1 cellular context compared by ENCODE assay signal in the genomic region with DNA sequence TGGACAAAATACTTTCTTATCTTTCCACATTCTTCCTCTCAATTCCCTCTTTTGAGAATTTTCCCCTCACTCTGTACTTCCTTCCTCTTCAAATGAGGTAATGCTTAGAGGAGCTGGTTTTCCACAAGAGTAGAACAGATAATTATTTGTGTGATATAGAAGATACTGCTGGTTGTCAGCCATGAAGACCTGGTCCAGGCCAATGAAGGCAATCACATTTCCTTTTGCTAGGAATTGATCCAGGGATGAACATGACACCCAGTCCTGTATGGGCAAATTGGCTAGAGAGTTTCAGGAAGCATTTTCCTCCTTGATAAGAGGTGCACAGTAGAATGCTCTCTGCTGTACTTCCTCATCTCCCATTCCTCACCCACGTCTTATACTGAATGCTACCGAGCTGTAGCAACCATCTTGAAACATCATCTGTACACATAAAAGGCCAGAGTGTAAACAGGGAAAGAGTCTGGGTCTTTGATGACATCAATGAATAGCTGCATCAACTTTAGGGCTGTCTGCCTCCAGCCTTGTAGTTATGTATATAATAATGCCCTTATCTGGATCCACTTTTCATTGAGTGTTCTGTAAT.
TF ChIP-seq lines count a peak whose summit lies in the region.

No MANE protein-coding gene starts in this region.

TF ChIP-seq in GM12878, 131 proteins besides CTCF, POLR2A, EP300 and RAD21 (continued from another document):
- TF ChIP-seq, protein P1, sequence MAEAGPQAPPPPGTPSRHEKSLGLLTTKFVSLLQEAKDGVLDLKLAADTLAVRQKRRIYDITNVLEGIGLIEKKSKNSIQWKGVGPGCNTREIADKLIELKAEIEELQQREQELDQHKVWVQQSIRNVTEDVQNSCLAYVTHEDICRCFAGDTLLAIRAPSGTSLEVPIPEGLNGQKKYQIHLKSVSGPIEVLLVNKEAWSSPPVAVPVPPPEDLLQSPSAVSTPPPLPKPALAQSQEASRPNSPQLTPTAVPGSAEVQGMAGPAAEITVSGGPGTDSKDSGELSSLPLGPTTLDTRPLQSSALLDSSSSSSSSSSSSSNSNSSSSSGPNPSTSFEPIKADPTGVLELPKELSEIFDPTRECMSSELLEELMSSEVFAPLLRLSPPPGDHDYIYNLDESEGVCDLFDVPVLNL (IDR thresholded peaks at IDR 0.05; ENCODE audit: low read depth, low read length): no peak
- TF ChIP-seq NFXL1 (IDR thresholded peaks at IDR 0.05; ENCODE audit: borderline replicate concordance): no peak
